ENCODE assay signal across 19 cellular contexts in the genomic region with DNA sequence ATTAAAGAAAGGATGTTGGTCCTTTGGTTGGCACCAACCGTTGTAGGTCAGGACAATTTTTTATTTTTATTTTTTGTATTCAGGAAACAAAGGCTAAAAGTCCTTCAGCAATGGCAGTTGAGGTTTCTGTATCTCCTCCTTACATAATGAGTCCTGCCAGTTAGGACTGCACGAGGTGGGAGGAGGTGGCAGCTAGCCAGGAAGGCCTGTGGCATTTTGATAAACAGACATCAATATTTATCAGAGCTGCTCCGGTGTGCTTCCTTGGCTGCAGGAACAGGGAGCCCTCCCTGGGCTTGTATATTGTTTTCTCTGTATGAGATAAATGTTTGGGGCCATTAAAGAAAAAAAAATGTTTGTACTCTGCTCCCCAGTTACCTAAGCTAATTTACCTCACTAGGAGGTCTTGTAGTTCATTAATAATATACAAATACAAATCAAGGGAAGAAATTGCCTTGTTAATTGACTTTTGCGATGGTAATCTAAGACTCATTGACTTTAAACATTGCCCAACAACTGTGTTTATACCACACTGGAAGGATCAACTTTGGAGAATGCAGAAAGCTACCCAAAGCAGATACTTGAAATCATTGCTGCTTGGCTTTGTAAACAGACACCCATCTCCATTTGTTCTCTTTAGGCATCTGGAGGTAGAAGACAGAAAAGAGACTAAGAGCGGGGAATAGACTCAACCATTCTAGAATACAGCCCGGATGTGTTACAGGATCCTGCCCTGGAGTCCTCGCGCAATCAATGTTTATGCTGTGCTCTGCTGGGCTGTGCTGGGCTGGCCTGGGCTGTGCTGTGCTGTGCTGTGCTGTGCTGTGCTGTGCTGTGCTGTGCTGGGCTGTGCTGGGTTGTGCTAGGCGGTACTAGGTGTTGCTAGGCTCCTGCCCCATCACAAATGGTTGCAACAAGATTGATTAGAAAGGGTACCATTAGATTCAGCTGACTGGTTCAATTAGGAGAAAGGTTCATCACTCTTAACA. TPM values are rescaled to one million over a fixed set of nuclear protein-coding genes. Genes with fewer than 3 reads are reported as not detected.
A peak's percentile ranks its signal among the peaks of the same experiment; 100 is the strongest.
DNase-seq lines count a peak whose midpoint lies in the region; ATAC-seq, FAIRE-seq and TF ChIP-seq lines count a peak whose summit lies in the region.
"Had no signal": no experiment of that assay in that cellular context is flagged by ENCODE, and none has a peak within 500 bp of the region (broad histone marks: within the 10 kb centered on the region; RNA-seq: fewer than 3 reads in every experiment).

No MANE protein-coding gene starts in this region.

- CTCF ChIA-PET in PC-9 (lab: Charles Lee) (no interaction called here), HepG2 (lab: Yijun Ruan, JAX; ENCODE audit: low intra/inter-chr PET ratio, low total read pairs) (no interaction called here)

- no peak for TF ChIP-seq CTCF in PC-9 (conservative IDR thresholded peaks at IDR 0.05)
- TF ChIP-seq CTCF in HepG2 (CRISPR knock-in tag; IDR thresholded peaks at IDR 0.05), result no peak

- H3K9ac ChIP-seq in HepG2 (ENCODE audit: insufficient read depth, low read depth, low read length), result no peak overlapping the region

- BruUV-seq in PC-9 (replicated peaks; lab: Mats Ljungman, UMichigan), result no TSS peak
- no TSS peak for BruUV-seq in HepG2 (replicated peaks; lab: Mats Ljungman, UMichigan)

- H3K79me2 ChIP-seq in PC-9 (ENCODE audit: low read depth), result no peaks in the 10 kb centered on the region
- H3K79me2 ChIP-seq in HepG2 (ENCODE audit: insufficient read depth, low read length), result no peaks in the 10 kb centered on the region

- peaks cover 6% of the 10 kb centered on the region; the same call in 1 of the 2 replicates for H3F3A ChIP-seq in PC-9 (ENCODE audit: insufficient read depth, low read depth)

- FAIRE-seq in HepG2 (lab: Jason Lieb, UNC), result peak; percentile 61
- FAIRE-seq: colon, RCC 7860 had no signal

- H4K20me1 ChIP-seq in PC-9 (ENCODE audit: insufficient read depth) (no peaks in the 10 kb centered on the region), HepG2 (ENCODE audit: insufficient read depth, low read length) (no peaks in the 10 kb centered on the region)

- ATAC-seq in HepG2 (peak; percentile 94), aorta (ENCODE audit: low FRiP score) (no peak), HG02981 (IDR thresholded peaks at IDR 0.05; ENCODE audit: unreplicated experiment) (no peak), GM19351 (IDR thresholded peaks at IDR 0.05; ENCODE audit: unreplicated experiment) (no peak)
- ATAC-seq: activated CD8-positive, alpha-beta memory T cell treated with anti-CD3 and anti-CD28 coated beads, Interleukin-2, amount 10 ng/mL, durations not matched to agents 7 days and 5 days; gastrocnemius medialis had no signal

- WGBS in HepG2 (ENCODE audit: low lambda C conversion rate), result 5% methylated on average over 8 of the region's 9 CpGs
- 63 to 69% methylated on average over 9 of the region's 9 CpGs for WGBS in aorta, 2 donors

- no peak for TF ChIP-seq POLR2A in HepG2 (IDR thresholded peaks at IDR 0.05; ENCODE audit: insufficient read depth in 1 of 2, low read depth in 2 of 2, low read length in 2 of 2)

- H2AFZ ChIP-seq in PC-9 (no peak overlapping the region), HepG2 (ENCODE audit: low read length) (no peak overlapping the region)

- intact Hi-C loops in PC-9 (cut with micrococcal nuclease; ENCODE audit: unreplicated experiment) (no loop called here), HepG2 (cut with micrococcal nuclease; ENCODE audit: unreplicated experiment) (no loop called here), aorta (cut with DNase I) (no loop called here)

- H3K9me3 ChIP-seq in PC-9 (ENCODE audit: insufficient read depth, low read depth) (no peaks in the 10 kb centered on the region), HepG2 (ENCODE audit: low read length) (no peaks in the 10 kb centered on the region), aorta (ENCODE audit: control insufficient read depth, low read length) (peaks cover 2% of the 10 kb centered on the region)
- H3K9me3 ChIP-seq: ascending aorta, gastrocnemius medialis had no signal

- H3K27me3 ChIP-seq in PC-9 (ENCODE audit: insufficient read depth, low read depth) (no peaks in the 10 kb centered on the region), HepG2 (ENCODE audit: control insufficient read depth in 1 of 2, insufficient read depth in 2 of 2, low read length in 2 of 2) (no peaks in the 10 kb centered on the region), aorta (ENCODE audit: control insufficient read depth in 1 of 2, insufficient read depth in 2 of 2, low read length in 1 of 2) (no peaks in the 10 kb centered on the region)
- H3K27me3 ChIP-seq: ascending aorta, gastrocnemius medialis had no signal

- H3K27ac ChIP-seq in PC-9 (no peak overlapping the region), HepG2 (ENCODE audit: extremely low read length, insufficient read depth, low read length) (peak overlapping the region; percentile 39), aorta (ENCODE audit: low read depth in 1 of 2, low read length in 2 of 2) (no peak overlapping the region)
- H3K27ac ChIP-seq: ascending aorta, gastrocnemius medialis had no signal

- H3K4me1 ChIP-seq in PC-9 (replicated peaks; ENCODE audit: insufficient read depth) (peaks cover 54% of the 10 kb centered on the region), HepG2 (ENCODE audit: insufficient read depth, low read length) (peaks cover 43% of the 10 kb centered on the region), aorta (ENCODE audit: control insufficient read depth in 1 of 2, insufficient read depth in 2 of 2, low read length in 2 of 2) (no peaks in the 10 kb centered on the region)
- H3K4me1 ChIP-seq: ascending aorta, gastrocnemius medialis had no signal

- H3K4me3 ChIP-seq in PC-9, result no peak overlapping the region
- peak overlapping the region in 1 of 3 experiments; percentile 26; a peak in 1 of 6 replicates for H3K4me3 ChIP-seq in HepG2 (replicated peaks in 1 of 3; ENCODE audit: insufficient read depth in 1 of 3, low read depth in 2 of 3, low read length in 3 of 3)
- H3K4me3 ChIP-seq in aorta (ENCODE audit: low read length in 2 of 2), result no peak overlapping the region
- H3K4me3 ChIP-seq: ascending aorta, gastrocnemius medialis had no signal

- no peaks in the 10 kb centered on the region for H3K9me2 ChIP-seq in PC-9 (ENCODE audit: insufficient read depth)

- TF ChIP-seq EP300 in HepG2 (IDR thresholded peaks at IDR 0.05; ENCODE audit: low read depth in 2 of 2, low read length in 2 of 2) (peak in 1 of 2 experiments; percentile 20; a peak in 1 of 4 replicates), HepG2 (CRISPR knock-in tag; IDR thresholded peaks at IDR 0.05; ENCODE audit: borderline replicate concordance) (no peak)

- POLR2A ChIA-PET in PC-9 (lab: Charles Lee; ENCODE audit: unreplicated experiment), result no interaction called here
- POLR2A ChIA-PET in HepG2 (lab: Yijun Ruan, JAX), result no interaction called here

- in situ Hi-C loops in HepG2 (cut with HindIII; ENCODE audit: extremely low pct_ligation_motif_present, low pct_unique_long_range_greater_than_20kb), result no loop called here

- TF ChIP-seq RAD21 in HepG2 (CRISPR knock-in tag; IDR thresholded peaks at IDR 0.05), result no peak

- H3K36me3 ChIP-seq in PC-9 (ENCODE audit: low read depth) (no peaks in the 10 kb centered on the region), HepG2 (replicated peaks in 1 of 2; ENCODE audit: control insufficient read depth in 1 of 2, insufficient read depth in 2 of 2, low read length in 2 of 2) (no peaks in the 10 kb centered on the region), aorta (ENCODE audit: control insufficient read depth in 1 of 2, insufficient read depth in 2 of 2, low read length in 1 of 2) (no peaks in the 10 kb centered on the region)
- H3K36me3 ChIP-seq: ascending aorta, gastrocnemius medialis had no signal

- H3K4me2 ChIP-seq in PC-9 (0 out of 2 replicates have a peak overlapping the region, but pooled peaks have one; percentile 16), HepG2 (ENCODE audit: low read depth, low read length) (peak overlapping the region; percentile 57)

- DNase-seq in CMK (ENCODE audit: low read depth) (peak; percentile 76), H4 (ENCODE audit: low spot score) (peak; percentile 34), PC-9 (no peak), HepG2 (ENCODE audit: low spot score) (no peak), aorta (no peak)
- no peak for DNase-seq in NK-92 treated with Interleukin-12 subunit alpha and Interleukin-12 subunit beta, amount 100 ng/mL, for 24 hours (lab: John Stamatoyannopoulos, UW)
- DNase-seq: activated B cell treated with CpG ODN at 0.5 μM for 24 hours; activated CD8-positive, alpha-beta memory T cell treated with anti-CD3 and anti-CD28 coated beads, Interleukin-2, amount 10 ng/mL, durations not matched to agents 7 days and 5 days; activated effector memory CD4-positive, alpha-beta T cell treated with anti-CD3 and anti-CD28 coated beads, Interleukin-2, amount 50 U/mL, for 16 hours; DND-41; gastrocnemius medialis; mammary epithelial cell; NCI-H510A treated with DMSO at 0.1 percent for 48 hours; retina had no signal

RNA-seq across cellular contexts. Expression of a gene that starts 36.5 kb away (rescaled TPM):
- 9.5 and 11.0 TPM in 2 replicates for total RNA-seq in H4 (2014; rRNA removed; shearing (Covaris generic))
- 13.1 and 16.0 TPM in 2 replicates for total RNA-seq in PC-9 (2021)
- total RNA-seq in HepG2 (2016; rRNA removed; fragmentation: Illumina TruSeq; extraction: Trizol), result 32.0 and 34.2 TPM in 2 replicates
- total RNA-seq in HepG2 (2016; cell fraction: cytosol; rRNA removed; fragmentation: Illumina TruSeq; extraction: Trizol; ENCODE audit: low read depth), result 1.8 and 3.3 TPM in 2 replicates
- total RNA-seq in HepG2 (2016; cell fraction: insoluble cytoplasmic fraction; rRNA removed; fragmentation: Illumina TruSeq; extraction: Trizol), result 30.1 and 30.9 TPM in 2 replicates
- 22.1 and 23.4 TPM in 2 replicates for total RNA-seq in HepG2 (2016; cell fraction: membrane; rRNA removed; fragmentation: Illumina TruSeq; extraction: Trizol)
- 34.9 and 35.6 TPM in 2 replicates for total RNA-seq in HepG2 (2016; cell fraction: nucleus; rRNA removed; fragmentation: Illumina TruSeq; extraction: Trizol)
- polyA plus RNA-seq in HepG2 (2011; rRNA removed), result 8.2 and 11.2 TPM in 2 replicates
- polyA plus RNA-seq in HepG2 (2011; cell fraction: cytosol; rRNA removed), result 5.4 and 9.0 TPM in 2 replicates
- 4.6 and 5.6 TPM in 2 replicates for polyA plus RNA-seq in HepG2 (2011; cell fraction: nucleus; rRNA removed)
- polyA plus RNA-seq in HepG2 (2012), result 13.9 and 14.8 TPM in 2 replicates
- polyA plus RNA-seq in HepG2 (2016; cell fraction: cytosol; fragmentation: Illumina TruSeq; extraction: Trizol; ENCODE audit: low read depth), result 1.5 and 2.0 TPM in 2 replicates
- 20.4 and 20.5 TPM in 2 replicates for polyA plus RNA-seq in HepG2 (2016; cell fraction: insoluble cytoplasmic fraction; fragmentation: Illumina TruSeq; extraction: Trizol; ENCODE audit: low read depth)
- 9.6 and 10.4 TPM in 2 replicates for polyA plus RNA-seq in HepG2 (2016; cell fraction: membrane; fragmentation: Illumina TruSeq; extraction: Trizol; ENCODE audit: low read depth)
- polyA plus RNA-seq in HepG2 (2016; cell fraction: nucleus; fragmentation: Illumina TruSeq; extraction: Trizol; ENCODE audit: insufficient read depth, low read depth), result 17.1 and 18.4 TPM in 2 replicates
- 21.5 and 39.5 TPM in 2 replicates for polyA minus RNA-seq in HepG2 (2011; rRNA and poly(A)+ RNA removed; ENCODE audit: low replicate concordance)
- 38.4 and 49.5 TPM in 2 replicates for polyA minus RNA-seq in HepG2 (2011; cell fraction: cytosol; rRNA and poly(A)+ RNA removed)
- polyA minus RNA-seq in HepG2 (2011; cell fraction: nucleus; rRNA and poly(A)+ RNA removed), result 38.2 and 59.4 TPM in 2 replicates
- 10 to 100 TPM; 35.5 to 36.0 TPM for total RNA-seq in aorta
- 1 to 10 TPM; 4.5 to 5.2 TPM for polyA plus RNA-seq in aorta

Comparison
In these comparisons a context has a peak if more than half of its experiments do, and no peak if none do; other contexts are left out.
1. DNase-seq: peak in CMK (single experiment) and H4 (single experiment); none in PC-9 (0 of 2), HepG2 (single experiment), aorta (0 of 2) and NK-92 treated with Interleukin-12 subunit alpha and Interleukin-12 subunit beta, amount 100 ng/mL, for 24 hours (single experiment).